26 cellular contexts compared by ENCODE assay signal in genomic region chr11:131464024-131464423, GRCh38.
"Had no signal": no experiment of that assay in that cellular context is flagged by ENCODE, and none has a peak within 500 bp of the region (broad histone marks: within the 10 kb centered on the region; RNA-seq: fewer than 3 reads in every experiment).

No MANE protein-coding gene starts in this region.

- H3K4me3 ChIP-seq: adrenal gland, ascending aorta, breast epithelium, esophagus squamous epithelium, heart right ventricle, left lung, lung, pancreas, psoas muscle, right atrium auricular region had no signal

- H3K4me1 ChIP-seq: adrenal gland, ascending aorta, breast epithelium, esophagus squamous epithelium, left lung, pancreas, psoas muscle, right atrium auricular region had no signal

- H3K27ac ChIP-seq: adrenal gland, ascending aorta, breast epithelium, esophagus squamous epithelium, heart right ventricle, left lung, pancreas, psoas muscle, right atrium auricular region had no signal

- FAIRE-seq: colon, keratinocyte, pancreas had no signal

- H3K36me3 Mint-ChIP-seq: activated naive CD8-positive, alpha-beta T cell; natural killer cell had no signal

- H3K9me3 Mint-ChIP-seq: activated B cell treated with CpG ODN at 0.5 μM for 24 hours; activated T-cell treated with anti-CD3 and anti-CD28 coated beads, Interleukin-2, amount 50 U/mL, for 4 hours; activated T-helper 2 cell treated with anti-CD3 and anti-CD28 coated beads, Interferon-gamma antibody, Interleukin-2, Interleukin-4, amounts not matched to agents 10 μg/mL and 5 μg/mL and 100 μg/mL, durations not matched to agents 14 hours and 24 hours and 36 hours; central memory CD8-positive, alpha-beta T cell; natural killer cell had no signal

- H3K27me3 Mint-ChIP-seq: central memory CD8-positive, alpha-beta T cell had no signal

- DNase-seq: activated B cell treated with CpG ODN at 0.5 μM for 24 hours; activated CD4-positive, alpha-beta T cell treated with anti-CD3 and anti-CD28 coated beads for 36 hours; activated CD4-positive, alpha-beta T cell treated with anti-CD3 and anti-CD28 coated beads, Interleukin-2, amount 50 U/mL, for 48 hours; activated CD8-positive, alpha-beta memory T cell treated with anti-CD3 and anti-CD28 coated beads, Interleukin-2, amount 50 U/mL, for 48 hours; activated naive CD4-positive, alpha-beta T cell; activated T-cell treated with anti-CD3 and anti-CD28 coated beads, Interleukin-2, amount 50 U/mL, for 4 hours; adrenal gland; esophagus squamous epithelium; heart right ventricle; left lung; midbrain; natural killer cell; pancreas; psoas muscle; stimulated activated CD4-positive, alpha-beta T cell treated with anti-CD3 and anti-CD28 coated beads, Interleukin-4, amount 100 ng/mL, for 24 hours; stimulated activated naive CD8-positive, alpha-beta T cell treated with anti-CD3 and anti-CD28 coated beads, Interleukin-15, Interleukin-2, amounts not matched to agents 100 U/mL and 50 U/mL, for 24 hours; T1000 had no signal

- H3K27me3 ChIP-seq: adrenal gland, ascending aorta, pancreas, right atrium auricular region had no signal

- H3K4me3 Mint-ChIP-seq: activated B cell treated with CpG ODN at 0.5 μM for 24 hours; activated CD4-positive, alpha-beta T cell treated with anti-CD3 and anti-CD28 coated beads for 36 hours; activated naive CD8-positive, alpha-beta T cell; activated T-cell treated with anti-CD3 and anti-CD28 coated beads, Interleukin-2, amount 50 U/mL, for 4 hours; central memory CD8-positive, alpha-beta T cell; natural killer cell had no signal

- H3K27ac Mint-ChIP-seq: activated B cell treated with CpG ODN at 0.5 μM for 24 hours; activated CD4-positive, alpha-beta T cell treated with anti-CD3 and anti-CD28 coated beads for 36 hours; activated naive CD8-positive, alpha-beta T cell; activated T-helper 2 cell treated with anti-CD3 and anti-CD28 coated beads, Interferon-gamma antibody, Interleukin-2, Interleukin-4, amounts not matched to agents 10 μg/mL and 5 μg/mL and 100 μg/mL, durations not matched to agents 14 hours and 24 hours and 36 hours; natural killer cell had no signal

- H3K36me3 ChIP-seq: adrenal gland, ascending aorta, breast epithelium, esophagus squamous epithelium, heart right ventricle, left lung, pancreas, right atrium auricular region had no signal

- H3K4me1 Mint-ChIP-seq: activated B cell treated with CpG ODN at 0.5 μM for 24 hours; activated CD4-positive, alpha-beta T cell treated with anti-CD3 and anti-CD28 coated beads for 36 hours; central memory CD8-positive, alpha-beta T cell; natural killer cell had no signal

- H3K9me3 ChIP-seq: adrenal gland, ascending aorta, breast epithelium, esophagus squamous epithelium, heart right ventricle, left lung, pancreas, psoas muscle, right atrium auricular region had no signal
